8 cellular contexts compared by ENCODE assay signal in the genomic region with DNA sequence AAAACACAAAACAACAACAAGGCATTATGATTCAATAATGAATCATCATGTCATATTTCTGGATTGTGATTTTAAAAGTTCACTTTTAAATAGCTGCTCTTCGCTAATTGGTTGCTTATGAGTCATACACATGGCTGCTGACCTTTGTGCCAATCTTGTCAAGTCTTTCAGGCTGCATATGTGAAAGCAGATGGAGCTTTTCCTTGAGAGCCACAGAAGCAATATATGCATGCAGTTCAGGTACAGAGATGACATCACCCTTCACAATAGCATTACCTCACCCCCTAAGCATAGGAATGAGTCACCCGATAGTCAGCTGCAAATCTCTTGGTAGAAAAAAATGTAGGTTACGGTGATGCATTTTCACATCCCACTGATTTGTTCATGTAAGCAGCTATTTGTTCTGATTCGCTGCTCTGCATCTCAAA. TPM values are rescaled to one million over a fixed set of nuclear protein-coding genes. Genes with fewer than 3 reads are reported as not detected.
A peak's percentile ranks its signal among the peaks of the same experiment; 100 is the strongest.
DNase-seq lines count a peak whose midpoint lies in the region; ATAC-seq and TF ChIP-seq lines count a peak whose summit lies in the region.

No MANE protein-coding gene starts in this region.

- peaks cover 4% of the 10 kb centered on the region for H3K36me3 Mint-ChIP-seq in activated naive CD4-positive, alpha-beta T cell treated with anti-CD3 and anti-CD28 coated beads, Interleukin-2, amount 50 U/mL, for 24 hours

- CTCF ChIA-PET in PC-9 (lab: Charles Lee) = interaction anchor here (0.5 to 1.2 kb wide), 3 partner anchors 8 to 242 kb away, joined by 4 to 5 read pairs (median 4); no protein-coding TSS in a partner anchor

- no peak overlapping the region for H2AFZ ChIP-seq in PC-9

- H3K27ac ChIP-seq in PC-9 = peak overlapping the region; percentile 77

- no TSS peak for BruUV-seq in PC-9 (replicated peaks; lab: Mats Ljungman, UMichigan)

- H3K9me3 Mint-ChIP-seq in activated naive CD4-positive, alpha-beta T cell treated with anti-CD3 and anti-CD28 coated beads, Interleukin-2, amount 50 U/mL, for 24 hours = no peaks in the 10 kb centered on the region

- H3K4me3 ChIP-seq in PC-9 = no peak overlapping the region
- H3K4me3 ChIP-seq in retinal pigment epithelial cell (ENCODE audit: low read length) = no peak overlapping the region

- DNase-seq in DMS79 treated with DMSO at 0.1 percent for 48 hours (lab: John Stamatoyannopoulos, UW) (peak; percentile 52), PC-9 (peak; percentile 57 to 98), head of caudate nucleus (peak in 25 of 42 donors; percentile 2 to 78 (median 30)), retinal pigment epithelial cell (ENCODE audit: low read depth) (peak; percentile 99), cortex of kidney (lab: John Stamatoyannopoulos, UW) (no peak)

- POLR2A ChIA-PET in PC-9 (lab: Charles Lee; ENCODE audit: unreplicated experiment) = interaction anchor here (0.9 kb wide), 1 partner anchor 59 kb away, joined by 12 read pairs; no protein-coding TSS in a partner anchor

- peak overlapping the region; percentile 61 for H3K4me2 ChIP-seq in PC-9

- no peak for TF ChIP-seq CTCF in PC-9 (conservative IDR thresholded peaks at IDR 0.05)
- no peak for TF ChIP-seq CTCF in retinal pigment epithelial cell (conservative IDR thresholded peaks at IDR 0.05; ENCODE audit: low read depth, low read length)

- no peaks in the 10 kb centered on the region for H3K27me3 Mint-ChIP-seq in activated naive CD4-positive, alpha-beta T cell treated with anti-CD3 and anti-CD28 coated beads, Interleukin-2, amount 50 U/mL, for 24 hours

- no peak overlapping the region for H3K4me3 Mint-ChIP-seq in activated naive CD4-positive, alpha-beta T cell treated with anti-CD3 and anti-CD28 coated beads, Interleukin-2, amount 50 U/mL, for 24 hours

- no peaks in the 10 kb centered on the region for H3K9me3 ChIP-seq in PC-9 (ENCODE audit: insufficient read depth, low read depth)

- peaks cover 23% of the 10 kb centered on the region for H3K4me1 ChIP-seq in PC-9 (replicated peaks; ENCODE audit: insufficient read depth)

- peak; percentile 99 for ATAC-seq in GM21381 (IDR thresholded peaks at IDR 0.05; ENCODE audit: unreplicated experiment)
- ATAC-seq in HG03575 (IDR thresholded peaks at IDR 0.05; ENCODE audit: extremely low read depth, insufficient number of reproducible peaks, low FRiP score, unreplicated experiment) = peak; percentile 96

- H3K79me2 ChIP-seq in PC-9 (ENCODE audit: low read depth) = peaks cover 16% of the 10 kb centered on the region

- H3K27ac Mint-ChIP-seq in activated naive CD4-positive, alpha-beta T cell treated with anti-CD3 and anti-CD28 coated beads, Interleukin-2, amount 50 U/mL, for 24 hours = peak overlapping the region; percentile 73

- no peaks in the 10 kb centered on the region for H3K27me3 ChIP-seq in PC-9 (ENCODE audit: insufficient read depth, low read depth)

- intact Hi-C loops in PC-9 (cut with micrococcal nuclease; ENCODE audit: unreplicated experiment) = loop anchor here (1.0 to 2.0 kb wide), 2 partner anchors 27 to 59 kb away; partner anchors contain the start of gene EIF2AK3
- intact Hi-C loops in head of caudate nucleus (cut with DNase I) = no loop called here

- no peaks in the 10 kb centered on the region for H4K20me1 ChIP-seq in PC-9 (ENCODE audit: insufficient read depth)

- H3K36me3 ChIP-seq in PC-9 (ENCODE audit: low read depth) = no peaks in the 10 kb centered on the region

- H3K9me2 ChIP-seq in PC-9 (ENCODE audit: insufficient read depth) = no peaks in the 10 kb centered on the region; the same call in 1 of the 2 replicates

- peaks cover 22% of the 10 kb centered on the region for H3F3A ChIP-seq in PC-9 (ENCODE audit: insufficient read depth, low read depth)

- H3K4me1 Mint-ChIP-seq in activated naive CD4-positive, alpha-beta T cell treated with anti-CD3 and anti-CD28 coated beads, Interleukin-2, amount 50 U/mL, for 24 hours = peaks cover 59% of the 10 kb centered on the region

RNA-seq across cellular contexts. Expression of gene EIF2AK3, which starts 27.2 kb away (rescaled TPM):
- 8.8 and 12.1 TPM in 2 replicates for total RNA-seq in PC-9 (2021)
